8 cellular contexts compared by ENCODE assay signal in the genomic region with DNA sequence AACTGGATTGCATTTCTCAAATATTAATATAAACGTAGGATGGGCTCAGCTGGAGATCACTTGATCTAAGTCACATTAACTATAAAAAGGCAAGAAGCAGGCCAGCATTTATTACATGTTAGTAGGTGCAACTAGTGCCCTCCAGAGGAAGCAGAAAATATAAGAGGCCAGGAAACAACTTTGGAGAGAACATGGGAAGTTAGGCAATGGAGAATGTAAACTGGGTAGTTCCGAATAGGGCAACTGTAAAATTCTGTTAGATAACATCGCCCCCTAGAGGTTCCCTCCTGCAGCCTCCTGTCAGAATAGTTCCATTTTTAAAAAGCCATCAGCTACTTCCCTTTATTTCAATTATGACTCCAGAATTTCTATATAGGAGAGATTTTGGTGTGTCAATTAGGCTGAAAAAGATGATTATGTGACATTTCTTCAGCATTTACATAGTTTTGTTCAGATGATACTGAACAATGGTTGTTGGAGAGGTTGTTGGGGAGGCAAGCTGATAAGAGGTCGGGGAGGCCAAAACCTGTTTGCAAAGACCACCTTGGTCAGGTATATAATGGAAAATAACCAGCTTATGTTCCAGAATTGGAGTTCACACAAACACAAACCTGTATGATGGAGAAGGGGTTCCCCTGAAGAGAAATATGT.
DNase-seq lines count a peak whose midpoint lies in the region; ATAC-seq and TF ChIP-seq lines count a peak whose summit lies in the region.

No MANE protein-coding gene starts in this region.

- H3K27ac ChIP-seq in brain microvascular endothelial cell = no peak overlapping the region

- ATAC-seq in HG02852 (IDR thresholded peaks at IDR 0.05; ENCODE audit: unreplicated experiment) = peak; percentile 69

- H3K27me3 ChIP-seq in brain microvascular endothelial cell (replicated peaks) = no peaks in the 10 kb centered on the region

- peak; percentile 2 to 13 (median 6) for DNase-seq in activated CD4-positive, CD25-positive, alpha-beta regulatory T cell (lab: John Stamatoyannopoulos, UW)
- no peak for DNase-seq in activated CD4-positive, CD25-positive, alpha-beta regulatory T cell treated with anti-CD3 and anti-CD28 coated beads, Interleukin-2, amount 50 U/mL, for 72 hours
- DNase-seq in NCI-H1694 treated with DMSO at 0.1 percent for 48 hours (lab: John Stamatoyannopoulos, UW) = peak; percentile 96
- DNase-seq in SW 1271 (lab: John Stamatoyannopoulos, UW) = peak; percentile 64 to 96
- peak; percentile 86 for DNase-seq in brain microvascular endothelial cell
- DNase-seq in iPS-NIHi11 (ENCODE audit: low spot score) = peak; percentile 85
- DNase-seq in stimulated activated CD4-positive, alpha-beta T cell treated with anti-CD3 and anti-CD28 coated beads, Interleukin-12 subunit alpha, Interleukin-12 subunit beta, amount 100 ng/mL, for 48 hours (ENCODE audit: low read depth in 2 of 3, low spot score in 1 of 3) = peak; percentile 12 to 67 (median 25)

- TF ChIP-seq CTCF in brain microvascular endothelial cell (IDR thresholded peaks at IDR 0.05; ENCODE audit: low read depth, low read length, missing control alignments) = peak; percentile 87

- in situ Hi-C loops in brain microvascular endothelial cell (cut with HindIII; ENCODE audit: low pct_ligation_motif_present, low sequenced_read_pairs) = no loop called here

- H3K36me3 ChIP-seq in brain microvascular endothelial cell (replicated peaks) = no peaks in the 10 kb centered on the region

- H3K4me3 ChIP-seq in brain microvascular endothelial cell (ENCODE audit: low read depth, low read length) = no peak overlapping the region
